Comparison of ENCODE assay signal across 23 cellular contexts in genomic region chr1:53686371-53687267, GRCh38. TPM values are rescaled to one million over a fixed set of nuclear protein-coding genes. Genes with fewer than 3 reads are reported as not detected.
DNase-seq lines count a peak whose midpoint lies in the region; TF ChIP-seq lines count a peak whose summit lies in the region.
"Had no signal": no experiment of that assay in that cellular context is flagged by ENCODE, and none has a peak within 500 bp of the region (broad histone marks: within the 10 kb centered on the region; RNA-seq: fewer than 3 reads in every experiment).

No MANE protein-coding gene starts in this region.

- peak overlapping the region; percentile 91 for H3K27ac Mint-ChIP-seq in neural progenitor cell
- H3K27ac Mint-ChIP-seq: activated naive CD8-positive, alpha-beta T cell treated with anti-CD3 and anti-CD28 coated beads, Interleukin-2, amount 50 U/mL, for 24 hours; activated T-helper 17 cell treated with anti-CD3 and anti-CD28 coated beads, Interleukin-2, amount 50 U/mL, for 72 hours; endodermal cell had no signal

- H3F3A ChIP-seq in neural progenitor cell (ENCODE audit: low read depth) = no peaks in the 10 kb centered on the region

- no peaks in the 10 kb centered on the region for H3K79me2 ChIP-seq in neural progenitor cell (ENCODE audit: low read depth)

- H3K4me3 Mint-ChIP-seq in neural progenitor cell = peak overlapping the region; percentile 17
- H3K4me3 Mint-ChIP-seq: activated naive CD8-positive, alpha-beta T cell treated with anti-CD3 and anti-CD28 coated beads, Interleukin-2, amount 50 U/mL, for 24 hours; activated T-helper 17 cell treated with anti-CD3 and anti-CD28 coated beads, Interleukin-2, amount 50 U/mL, for 72 hours had no signal

- H3K9me3 ChIP-seq in NT2/D1 (ENCODE audit: insufficient read depth, low read length) (no peaks in the 10 kb centered on the region), neural progenitor cell (ENCODE audit: low read depth) (no peaks in the 10 kb centered on the region), transverse colon (no peaks in the 10 kb centered on the region)
- H3K9me3 ChIP-seq: mucosa of descending colon, vagina had no signal

- H3K4me1 ChIP-seq in NT2/D1 (ENCODE audit: insufficient read depth, insufficient read length) = peaks cover 43% of the 10 kb centered on the region
- peaks cover 19% of the 10 kb centered on the region for H3K4me1 ChIP-seq in neural progenitor cell
- peaks cover 4 to 13% (median 7%) of the 10 kb centered on the region in 4 donors for H3K4me1 ChIP-seq in transverse colon

- peak overlapping the region; percentile 50 for H2AFZ ChIP-seq in neural progenitor cell (replicated peaks)

- no peaks in the 10 kb centered on the region for H4K20me1 ChIP-seq in neural progenitor cell (ENCODE audit: low read depth)

- no peak overlapping the region for H3K27ac ChIP-seq in neural progenitor cell
- H3K27ac ChIP-seq in transverse colon = no peak overlapping the region
- H3K27ac ChIP-seq: vagina had no signal

- H3K36me3 ChIP-seq in NT2/D1 (ENCODE audit: insufficient read depth, insufficient read length, low read length) (no peaks in the 10 kb centered on the region), neural progenitor cell (no peaks in the 10 kb centered on the region), transverse colon (no peaks in the 10 kb centered on the region)
- H3K36me3 ChIP-seq: vagina had no signal

- in situ Hi-C loops in transverse colon (cut with MboI; ENCODE audit: low pct_ligation_motif_present in 1 of 4, low pct_unique_long_range_greater_than_20kb in 1 of 4, low sequenced_read_pairs in 3 of 4) = loop anchor here in 1 of 4 donors (10.0 kb wide), 1 partner anchor 202 kb away; no protein-coding TSS in a partner anchor

- H3K9me3 Mint-ChIP-seq in neural progenitor cell = no peaks in the 10 kb centered on the region
- H3K9me3 Mint-ChIP-seq: activated naive CD8-positive, alpha-beta T cell treated with anti-CD3 and anti-CD28 coated beads, Interleukin-2, amount 50 U/mL, for 24 hours; activated T-helper 17 cell treated with anti-CD3 and anti-CD28 coated beads, Interleukin-2, amount 50 U/mL, for 72 hours; endodermal cell had no signal

- intact Hi-C loops in lower leg skin (cut with DNase I; ENCODE audit: low total_unique reads) = no loop called here
- intact Hi-C loops in transverse colon (cut with DNase I; ENCODE audit: low total_unique reads) = no loop called here

- H3K4me3 ChIP-seq in NT2/D1 (ENCODE audit: insufficient read length, low read depth) (no peak overlapping the region), neural progenitor cell (no peak overlapping the region), lower leg skin (ENCODE audit: low read depth, poor library complexity, severe bottlenecking) (no peak overlapping the region), transverse colon (no peak overlapping the region)
- H3K4me3 ChIP-seq: mucosa of descending colon, vagina had no signal

- H3K27me3 Mint-ChIP-seq in neural progenitor cell (ENCODE audit: insufficient read depth, low read depth) = peaks cover 8% of the 10 kb centered on the region

- WGBS in lower leg skin, 2 donors = 83 to 88% methylated on average over 14 of the region's 14 CpGs
- WGBS in transverse colon (ENCODE audit: low coverage in 1 of 2), 2 donors = 60 to 77% methylated on average over 4 to 14 of the region's 14 CpGs

- H3K9ac ChIP-seq in NT2/D1 (ENCODE audit: insufficient read length, low read depth) (peak overlapping the region; percentile 8), neural progenitor cell (no peak overlapping the region)

- DNase-seq in EH (ENCODE audit: low read depth) (peak; percentile 85), NT2/D1 (ENCODE audit: low read depth, low spot score) (no peak), cerebellar cortex (ENCODE audit: low spot score) (peak; percentile 50), neural progenitor cell (ENCODE audit: low spot score) (no peak), ureter (ENCODE audit: low spot score) (no peak), lower leg skin (ENCODE audit: low spot score in 2 of 2) (no peak), transverse colon (no peak), COLO668 (lab: John Stamatoyannopoulos, UW; ENCODE audit: unreplicated experiment) (no peak)
- DNase-seq: activated CD4-positive, CD25-positive, alpha-beta regulatory T cell; activated naive CD8-positive, alpha-beta T cell treated with anti-CD3 and anti-CD28 coated beads, Interleukin-2, amount 50 U/mL, for 24 hours; MM.1S; mucosa of descending colon; NCI-H1694 treated with DMSO at 0.1 percent for 48 hours; NCI-H345; nucleus accumbens; right cardiac atrium; stimulated activated CD4-positive, alpha-beta T cell treated with anti-CD3 and anti-CD28 coated beads, Interleukin-2, amount 100 ng/mL, for 24 hours had no signal

- TF ChIP-seq POLR2A in lower leg skin (IDR thresholded peaks at IDR 0.05) (no peak), transverse colon (IDR thresholded peaks at IDR 0.05) (no peak)

- peaks cover 13% of the 10 kb centered on the region for H3K27me3 ChIP-seq in NT2/D1 (ENCODE audit: insufficient read depth, insufficient read length)
- peaks cover 17% of the 10 kb centered on the region for H3K27me3 ChIP-seq in neural progenitor cell
- H3K27me3 ChIP-seq in transverse colon = peaks cover 50% of the 10 kb centered on the region
- H3K27me3 ChIP-seq: vagina had no signal

- no peak overlapping the region for H3K4me2 ChIP-seq in neural progenitor cell

- TF ChIP-seq EP300 in transverse colon (IDR thresholded peaks at IDR 0.05; ENCODE audit: low read depth) = no peak

- peaks cover 49% of the 10 kb centered on the region for H3K4me1 Mint-ChIP-seq in neural progenitor cell
- H3K4me1 Mint-ChIP-seq: activated T-helper 17 cell treated with anti-CD3 and anti-CD28 coated beads, Interleukin-2, amount 50 U/mL, for 72 hours had no signal

- no peak for TF ChIP-seq CTCF in neural progenitor cell (IDR thresholded peaks at IDR 0.05)
- TF ChIP-seq CTCF in lower leg skin (IDR thresholded peaks at IDR 0.05) = no peak
- TF ChIP-seq CTCF in transverse colon (IDR thresholded peaks at IDR 0.05) = no peak

- no peaks in the 10 kb centered on the region for H3K36me3 Mint-ChIP-seq in neural progenitor cell

RNA-seq across cellular contexts. Expression of gene GLIS1, which starts 52.3 kb away (rescaled TPM):
- total RNA-seq in neural progenitor cell (ENCODE audit: low replicate concordance) = not detected in 2 replicates
- total RNA-seq in ureter = 2.7 TPM
- 1 to 10 TPM in 3 of 4 donors, under 1 TPM in 1; 0.63 to 2.4 (median 1.0) TPM for total RNA-seq in lower leg skin
- total RNA-seq in transverse colon = under 1 TPM in 3 of 4 donors, not detected in 1; 0.16 to 0.75 (median 0.27) TPM
- total RNA-seq: activated CD8-positive, alpha-beta memory T cell treated with anti-CD3 and anti-CD28 coated beads for 36 hours; activated T-helper 17 cell treated with anti-CD3 and anti-CD28 coated beads, Interleukin-2, amount 50 U/mL, for 72 hours; Right ventricle myocardium inferior; T-helper 1 cell treated with Interleukin-12 subunit alpha and Interleukin-12 subunit beta and Interleukin-4 antibody, amounts not matched to agents 30 ng/mL and 1 ng/mL, for 36 hours had no signal

Comparison
In these comparisons a context has a peak if more than half of its experiments do, and no peak if none do; other contexts are left out.
1. DNase-seq: peak in EH (single experiment) and cerebellar cortex (single experiment); none in NT2/D1 (single experiment), neural progenitor cell (single experiment), ureter (single experiment), lower leg skin (0 of 2), transverse colon (single experiment) and COLO668 (single experiment).